ENCODE assay signal across 14 cellular contexts in genomic region chr2:154952346-154953010, GRCh38.
A peak's percentile ranks its signal among the peaks of the same experiment; 100 is the strongest.
DNase-seq lines count a peak whose midpoint lies in the region; ATAC-seq and TF ChIP-seq lines count a peak whose summit lies in the region.
"Had no signal": no experiment of that assay in that cellular context is flagged by ENCODE, and none has a peak within 500 bp of the region (broad histone marks: within the 10 kb centered on the region; RNA-seq: fewer than 3 reads in every experiment).

No MANE protein-coding gene starts in this region.

- no peak overlapping the region for H3K27ac Mint-ChIP-seq in activated CD4-positive, alpha-beta memory T cell treated with anti-CD3 and anti-CD28 coated beads, Interleukin-2, amount 10 ng/mL, durations not matched to agents 7 days and 5 days
- no peak overlapping the region for H3K27ac Mint-ChIP-seq in activated naive CD8-positive, alpha-beta T cell treated with anti-CD3 and anti-CD28 coated beads for 36 hours
- H3K27ac Mint-ChIP-seq: IgD-negative memory B cell had no signal

- intact Hi-C loops in Right ventricle myocardium superior (cut with DNase I) = no loop called here

- TF ChIP-seq CTCF in GM12865 (IDR thresholded peaks at IDR 0.05; ENCODE audit: insufficient read depth, low read depth, low read length, missing control alignments) = no peak

- no peaks in the 10 kb centered on the region for H3K36me3 Mint-ChIP-seq in activated CD4-positive, alpha-beta memory T cell treated with anti-CD3 and anti-CD28 coated beads, Interleukin-2, amount 10 ng/mL, durations not matched to agents 7 days and 5 days (ENCODE audit: low read depth)
- H3K36me3 Mint-ChIP-seq in activated naive CD8-positive, alpha-beta T cell treated with anti-CD3 and anti-CD28 coated beads for 36 hours = no peaks in the 10 kb centered on the region
- H3K36me3 Mint-ChIP-seq: IgD-negative memory B cell had no signal

- CTCF ChIA-PET in activated CD4-positive, alpha-beta memory T cell treated with anti-CD3 and anti-CD28 coated beads, Interleukin-2, amount 10 ng/mL, durations not matched to agents 7 days and 5 days (lab: Charles Lee) = no interaction called here

- H3K4me3 Mint-ChIP-seq in activated CD4-positive, alpha-beta memory T cell treated with anti-CD3 and anti-CD28 coated beads, Interleukin-2, amount 10 ng/mL, durations not matched to agents 7 days and 5 days = no peak overlapping the region
- no peak overlapping the region for H3K4me3 Mint-ChIP-seq in activated naive CD8-positive, alpha-beta T cell treated with anti-CD3 and anti-CD28 coated beads for 36 hours
- H3K4me3 Mint-ChIP-seq: IgD-negative memory B cell had no signal

- no peaks in the 10 kb centered on the region for H3K4me1 Mint-ChIP-seq in activated CD4-positive, alpha-beta memory T cell treated with anti-CD3 and anti-CD28 coated beads, Interleukin-2, amount 10 ng/mL, durations not matched to agents 7 days and 5 days
- no peaks in the 10 kb centered on the region for H3K4me1 Mint-ChIP-seq in activated naive CD8-positive, alpha-beta T cell treated with anti-CD3 and anti-CD28 coated beads for 36 hours
- H3K4me1 Mint-ChIP-seq: IgD-negative memory B cell had no signal

- H3K9me3 Mint-ChIP-seq in activated CD4-positive, alpha-beta memory T cell treated with anti-CD3 and anti-CD28 coated beads, Interleukin-2, amount 10 ng/mL, durations not matched to agents 7 days and 5 days = peaks cover 3% of the 10 kb centered on the region
- H3K9me3 Mint-ChIP-seq in activated naive CD8-positive, alpha-beta T cell treated with anti-CD3 and anti-CD28 coated beads for 36 hours = peaks cover 2% of the 10 kb centered on the region
- H3K9me3 Mint-ChIP-seq: IgD-negative memory B cell had no signal

- H3K4me3 ChIP-seq in GM12865 (ENCODE audit: low read depth, low read length) = no peak overlapping the region
- H3K4me3 ChIP-seq: BLaER1 treated with 17β-estradiol and CSF1 and Interleukin-3, amounts not matched to agents 10 nM and 100 nM; skin epidermis had no signal

- H3K27me3 Mint-ChIP-seq in activated CD4-positive, alpha-beta memory T cell treated with anti-CD3 and anti-CD28 coated beads, Interleukin-2, amount 10 ng/mL, durations not matched to agents 7 days and 5 days = no peaks in the 10 kb centered on the region
- no peaks in the 10 kb centered on the region for H3K27me3 Mint-ChIP-seq in activated naive CD8-positive, alpha-beta T cell treated with anti-CD3 and anti-CD28 coated beads for 36 hours
- H3K27me3 Mint-ChIP-seq: IgD-negative memory B cell had no signal

- ATAC-seq in SK-N-SH treated with all-trans-retinoic acid at 6 μM for 48 hours = no peak
- no peak for ATAC-seq in Right ventricle myocardium superior (ENCODE audit: poor library complexity)

- POLR2A ChIA-PET in activated CD4-positive, alpha-beta memory T cell treated with anti-CD3 and anti-CD28 coated beads, Interleukin-2, amount 10 ng/mL, durations not matched to agents 7 days and 5 days (lab: Charles Lee) = no interaction called here

- DNase-seq in GM12865 (ENCODE audit: low read depth) (peak; percentile 29), NCI-H1436 (lab: John Stamatoyannopoulos, UW) (peak; percentile 50), iPS-NIHi7 (ENCODE audit: extremely low spot score) (peak; percentile 26), HuH-7 (ENCODE audit: low spot score) (no peak), Right ventricle myocardium superior (no peak)
- no peak for DNase-seq in activated CD4-positive, alpha-beta memory T cell treated with anti-CD3 and anti-CD28 coated beads, Interleukin-2, amount 10 ng/mL, durations not matched to agents 7 days and 5 days
- DNase-seq in activated naive CD8-positive, alpha-beta T cell treated with anti-CD3 and anti-CD28 coated beads for 36 hours = no peak
- DNase-seq: activated CD8-positive, alpha-beta memory T cell treated with anti-CD3 and anti-CD28 coated beads for 24 hours; activated naive CD4-positive, alpha-beta T cell treated with Interleukin-2 at 50 U/mL for 16 hours; erythroblast had no signal

TF ChIP-seq in SK-N-SH treated with all-trans-retinoic acid at 6 μM for 48 hours, 23 proteins besides CTCF, POLR2A, EP300 and RAD21:
- TF ChIP-seq ZFP3 (CRISPR knock-in tag; IDR thresholded peaks at IDR 0.05) = 0 out of 2 replicates have a peak, but pooled peaks have one; percentile 50
- no peak for TF ChIP-seq TSHZ2 (CRISPR knock-in tag; IDR thresholded peaks at IDR 0.05)

Comparison
In these comparisons a context has a peak if more than half of its experiments do, and no peak if none do; other contexts are left out.
1. DNase-seq: peak in GM12865 (single experiment), NCI-H1436 (single experiment) and iPS-NIHi7 (single experiment); none in activated CD4-positive, alpha-beta memory T cell treated with anti-CD3 and anti-CD28 coated beads, Interleukin-2, amount 10 ng/mL, durations not matched to agents 7 days and 5 days (single experiment), HuH-7 (single experiment), activated naive CD8-positive, alpha-beta T cell treated with anti-CD3 and anti-CD28 coated beads for 36 hours (single experiment) and Right ventricle myocardium superior (single experiment).